ENCODE assay signal across 8 cellular contexts in the genomic region with DNA sequence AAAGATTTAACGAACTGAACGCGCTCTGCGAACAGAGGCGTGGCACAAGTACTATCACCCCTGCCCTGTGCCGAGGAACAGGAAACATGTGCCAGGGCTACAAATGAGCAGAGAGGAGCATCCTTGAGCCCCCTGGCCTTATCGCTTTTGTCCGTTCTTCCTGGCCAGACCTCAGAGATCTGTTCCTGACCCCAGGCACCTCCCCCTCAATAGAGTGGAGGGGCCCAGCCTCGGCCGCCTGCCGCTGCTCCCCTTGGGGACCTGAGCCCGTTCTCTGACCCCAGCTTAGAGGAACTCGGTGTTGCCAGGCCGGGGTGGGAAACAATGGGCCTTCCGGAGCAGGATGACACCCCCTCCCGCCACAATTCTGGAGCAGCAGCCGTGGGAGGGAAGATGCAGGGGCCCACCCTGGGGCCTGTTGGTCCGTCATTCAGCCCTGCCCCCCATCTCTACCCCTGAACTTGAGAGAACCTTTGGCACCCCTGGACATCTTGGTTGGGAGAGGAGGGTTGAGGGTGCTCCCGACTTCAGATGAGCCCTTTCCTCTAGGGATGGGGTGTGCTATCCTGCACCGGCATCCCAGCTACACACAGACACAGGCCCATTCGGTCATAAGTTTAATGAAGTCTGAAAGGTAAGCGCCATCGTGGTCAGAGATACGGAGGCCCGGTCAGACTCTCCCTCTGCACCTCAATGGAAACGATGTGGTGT. TPM values are rescaled to one million over a fixed set of nuclear protein-coding genes. Genes with fewer than 3 reads are reported as not detected.
DNase-seq lines count a peak whose midpoint lies in the region; ATAC-seq and TF ChIP-seq lines count a peak whose summit lies in the region.

No MANE protein-coding gene starts in this region.

- TF ChIP-seq CTCF in GM12864 (IDR thresholded peaks at IDR 0.05; ENCODE audit: low read depth, low read length, missing control alignments) (no peak), ascending aorta (IDR thresholded peaks at IDR 0.05) (no peak), kidney epithelial cell (IDR thresholded peaks at IDR 0.05; ENCODE audit: insufficient read depth, low read length, poor library complexity, severe bottlenecking) (no peak)

- H3K27ac ChIP-seq in ascending aorta (peak overlapping the region; percentile 87 to 88), temporal lobe (ENCODE audit: low read depth, low read length) (peak overlapping the region; percentile 95)

- peak overlapping the region; percentile 63 for H3K4me3 ChIP-seq in GM12864 (ENCODE audit: low read depth, low read length)
- peak overlapping the region; percentile 73 to 76 for H3K4me3 ChIP-seq in ascending aorta
- peak overlapping the region; percentile 66 for H3K4me3 ChIP-seq in kidney epithelial cell (ENCODE audit: low read depth, low read length)

- DNase-seq in GM12864 (ENCODE audit: low read depth) = no peak
- DNase-seq in NCI-H69 (lab: John Stamatoyannopoulos, UW) = peak; percentile 27
- DNase-seq in ascending aorta (ENCODE audit: low spot score in 2 of 2) = no peak
- no peak for DNase-seq in kidney epithelial cell (ENCODE audit: low read depth)
- no peak for DNase-seq in NCI-H524 treated with DMSO at 0.1 percent for 48 hours (lab: John Stamatoyannopoulos, UW)
- DNase-seq in dedifferentiated amniotic fluid mesenchymal stem cell (ENCODE audit: extremely low spot score) = no peak

- H3K9me3 ChIP-seq in ascending aorta = no peaks in the 10 kb centered on the region

- H3K4me1 ChIP-seq in ascending aorta = peaks cover 12 to 28% of the 10 kb centered on the region in 2 donors

- intact Hi-C loops in ascending aorta (cut with DNase I) = loop anchor here (2.0 to 10.0 kb wide), 3 partner anchors 59 to 371 kb away; partner anchors contain the start of genes ALOXE3, POLR2A and SLC35G6

- no peak for ATAC-seq in HG03139 (IDR thresholded peaks at IDR 0.05; ENCODE audit: unreplicated experiment)

- H3K27me3 ChIP-seq in ascending aorta (no peaks in the 10 kb centered on the region), kidney epithelial cell (ENCODE audit: control insufficient read depth, insufficient read depth, low read length) (no peaks in the 10 kb centered on the region)

- H3K36me3 ChIP-seq in ascending aorta (peaks cover 0 to 16% of the 10 kb centered on the region in 2 donors), kidney epithelial cell (ENCODE audit: control insufficient read depth, insufficient read depth, low read length) (peaks cover 1% of the 10 kb centered on the region)

RNA-seq across cellular contexts. Expression of gene NAA38, which starts 1.1 kb away (rescaled TPM):
- total RNA-seq in ascending aorta (59.0 TPM), kidney epithelial cell (50.5 and 51.0 TPM in 2 replicates), temporal lobe (25.8 TPM)

RNA-seq across cellular contexts. Expression of gene TMEM88, which starts 1.4 kb away (rescaled TPM):
- total RNA-seq in ascending aorta (223 TPM), kidney epithelial cell (3.5 and 4.3 TPM in 2 replicates), temporal lobe (0.49 TPM)

RNA-seq across cellular contexts. Expression of gene CYB5D1, which starts 1.6 kb away (rescaled TPM):
- 0.21 TPM for total RNA-seq in ascending aorta
- total RNA-seq in kidney epithelial cell = 5.3 and 7.4 TPM in 2 replicates
- 9.6 TPM for total RNA-seq in temporal lobe

RNA-seq across cellular contexts. Expression of gene KDM6B, which starts 22.2 kb away (rescaled TPM):
- 20.0 TPM for total RNA-seq in ascending aorta
- total RNA-seq in kidney epithelial cell = 15.6 and 20.4 TPM in 2 replicates
- total RNA-seq in temporal lobe = 16.2 TPM

RNA-seq across cellular contexts. Expression of gene CHD3, which starts 32.4 kb away (rescaled TPM):
- total RNA-seq in ascending aorta (102 TPM), kidney epithelial cell (36.2 and 42.4 TPM in 2 replicates), temporal lobe (285 TPM)

Comparison
In these comparisons a context has a peak if more than half of its experiments do, and no peak if none do; other contexts are left out.
1. RNA of gene TMEM88, which starts 1.4 kb away (total RNA-seq): 223 TPM in ascending aorta (single experiment); 3.5 to 4.3 TPM in kidney epithelial cell and 0.49 TPM in temporal lobe (single experiment); every median in the first group is over 10 times any median in the second.
2. Peak in every context shown above with its lines, with median percentiles within 50 percentile points of each other: H3K4me3 ChIP-seq.